ENCODE assay signal across 18 cellular contexts in the genomic region with DNA sequence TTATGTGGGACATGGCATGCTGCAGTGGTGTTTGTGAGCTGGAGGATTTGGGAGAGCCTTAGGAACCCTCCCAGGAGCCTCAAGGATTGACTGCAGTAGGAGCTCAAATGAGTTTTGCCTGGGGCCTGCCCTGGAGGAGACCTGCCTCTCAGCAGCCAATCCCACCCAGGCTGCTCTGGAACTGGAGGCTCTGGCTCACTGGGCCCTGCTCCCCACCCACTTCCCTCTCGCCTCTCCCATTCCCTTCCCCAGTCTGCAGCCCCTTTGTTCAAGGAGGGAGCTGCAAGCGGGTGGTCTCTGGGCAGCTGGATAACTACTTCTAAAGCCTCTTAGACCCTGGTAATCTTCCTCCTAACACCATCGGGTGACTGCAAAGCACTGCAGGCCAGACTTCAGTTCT. TPM values are rescaled to one million over a fixed set of nuclear protein-coding genes. Genes with fewer than 3 reads are reported as not detected.
A peak's percentile ranks its signal among the peaks of the same experiment; 100 is the strongest.
DNase-seq lines count a peak whose midpoint lies in the region; TF ChIP-seq lines count a peak whose summit lies in the region.
"Had no signal": no experiment of that assay in that cellular context is flagged by ENCODE, and none has a peak within 500 bp of the region (broad histone marks: within the 10 kb centered on the region; RNA-seq: fewer than 3 reads in every experiment).

No MANE protein-coding gene starts in this region.

- peaks cover 8% of the 10 kb centered on the region for H3K4me1 ChIP-seq in endodermal cell (ENCODE audit: control insufficient read depth, insufficient read depth, low read length)

- H3K27ac Mint-ChIP-seq in endodermal cell, result no peak overlapping the region
- peak overlapping the region; percentile 35 for H3K27ac Mint-ChIP-seq in nephron progenitor cell
- H3K27ac Mint-ChIP-seq: CD4-positive, alpha-beta memory T cell; HFFc6 had no signal

- peaks cover 14% of the 10 kb centered on the region for H3K27me3 ChIP-seq in endodermal cell (ENCODE audit: control insufficient read depth, insufficient read depth, low read length, poor library complexity, severe bottlenecking)

- no peak overlapping the region for H3K9ac ChIP-seq in endodermal cell (ENCODE audit: extremely low read depth, low read length, poor library complexity, severe bottlenecking)

- H3K9me3 ChIP-seq in endodermal cell (ENCODE audit: control insufficient read depth, low read length), result no peaks in the 10 kb centered on the region
- H3K9me3 ChIP-seq: A549 had no signal

- H3K36me3 Mint-ChIP-seq in endodermal cell (ENCODE audit: low read depth) (no peaks in the 10 kb centered on the region), nephron progenitor cell (ENCODE audit: low read depth) (no peaks in the 10 kb centered on the region)
- H3K36me3 Mint-ChIP-seq: CD4-positive, alpha-beta memory T cell had no signal

- no peaks in the 10 kb centered on the region for H3K9me3 Mint-ChIP-seq in endodermal cell
- H3K9me3 Mint-ChIP-seq in nephron progenitor cell, result no peaks in the 10 kb centered on the region
- H3K9me3 Mint-ChIP-seq: CD4-positive, alpha-beta memory T cell had no signal

- WGBS in endodermal cell (ENCODE audit: insufficient coverage in 1 of 2, insufficient read length in 1 of 2), 2 experiments, result 82 to 100% methylated on average over 1 to 3 of the region's 3 CpGs

- no peak for TF ChIP-seq CTCF in endodermal cell (conservative IDR thresholded peaks at IDR 0.05)
- TF ChIP-seq CTCF in nephron progenitor cell (IDR thresholded peaks at IDR 0.05), result no peak

- no peak overlapping the region for H3K4me3 Mint-ChIP-seq in endodermal cell
- no peak overlapping the region for H3K4me3 Mint-ChIP-seq in nephron progenitor cell
- H3K4me3 Mint-ChIP-seq: CD4-positive, alpha-beta memory T cell; HFFc6 had no signal

- H3K4me3 ChIP-seq in endodermal cell (ENCODE audit: low read length), result no peak overlapping the region
- H3K4me3 ChIP-seq: A549 had no signal

- H3K36me3 ChIP-seq in endodermal cell (ENCODE audit: control insufficient read depth, insufficient read depth, low read length), result no peaks in the 10 kb centered on the region

- H3K4me1 Mint-ChIP-seq in endodermal cell, result peaks cover under 1% of the 10 kb centered on the region
- H3K4me1 Mint-ChIP-seq in nephron progenitor cell, result peaks cover 25% of the 10 kb centered on the region
- H3K4me1 Mint-ChIP-seq: CD4-positive, alpha-beta memory T cell had no signal

- H3K27ac ChIP-seq in endodermal cell (ENCODE audit: low read depth, low read length), result no peak overlapping the region
- H3K27ac ChIP-seq: 22Rv1, A549, C4-2B had no signal

- DNase-seq in NCI-H82 (lab: John Stamatoyannopoulos, UW) (peak; percentile 3), NCI-H82 treated with DMSO at 0.1 percent for 48 hours (lab: John Stamatoyannopoulos, UW; ENCODE audit: unreplicated experiment) (no peak), endodermal cell (peak; percentile 54), nephron progenitor cell (no peak), SW 1271 (lab: John Stamatoyannopoulos, UW) (no peak), DMS 273 treated with DMSO at 0.1 percent for 48 hours (lab: John Stamatoyannopoulos, UW) (no peak), DMS153 treated with DMSO at 0.1 percent for 48 hours (lab: John Stamatoyannopoulos, UW; ENCODE audit: unreplicated experiment) (no peak)
- DNase-seq: AML-193; CD4-positive, alpha-beta memory T cell; GDM1; GOT3; H7; HFFc6; IMR-90 had no signal

- H3K27me3 Mint-ChIP-seq in endodermal cell (ENCODE audit: insufficient read depth), result no peaks in the 10 kb centered on the region
- H3K27me3 Mint-ChIP-seq in nephron progenitor cell (ENCODE audit: low read depth, poor library complexity), result peaks cover 31% of the 10 kb centered on the region

RNA-seq across cellular contexts. Expression of a gene that starts 24.2 kb away (rescaled TPM):
- not detected for total RNA-seq in endodermal cell
- 2.9 TPM for polyA plus RNA-seq in endodermal cell (2013, experiment 1 of 2)
- polyA plus RNA-seq in endodermal cell (2013, experiment 2 of 2), result 2.8 TPM
- total RNA-seq: CD4-positive, alpha-beta memory T cell; HFFc6; IMR-90 had no signal
- polyA plus RNA-seq: A549; BJ; CD4-positive, alpha-beta memory T cell; IMR-90 had no signal

Comparison
In these comparisons a context has a peak if more than half of its experiments do, and no peak if none do; other contexts are left out.
1. DNase-seq: peak in NCI-H82 (single experiment) and endodermal cell (single experiment); none in NCI-H82 treated with DMSO at 0.1 percent for 48 hours (single experiment), nephron progenitor cell (single experiment), SW 1271 (0 of 2), DMS 273 treated with DMSO at 0.1 percent for 48 hours (single experiment) and DMS153 treated with DMSO at 0.1 percent for 48 hours (single experiment).